1 cellular context compared by ENCODE assay signal in genomic region chr19:12365372-12366162, GRCh38.
TF ChIP-seq lines count a peak whose summit lies in the region.

ZNF442 (minus strand) TSS chr19:12365683; CDS start chr19:12363631, 2,052 bp downstream.

TF ChIP-seq in HEK293, 187 proteins besides CTCF, POLR2A, EP300 and RAD21 (continued from another document):
- TF ChIP-seq ELK4 (IDR thresholded peaks at IDR 0.05; ENCODE audit: borderline replicate concordance, low read depth, low read length) (no peak), INSM2 (tag by site-specific recombination; IDR thresholded peaks at IDR 0.05) (no peak), ZNF426 (tag by site-specific recombination; IDR thresholded peaks at IDR 0.05) (no peak), ZNF146 (tag by site-specific recombination; IDR thresholded peaks at IDR 0.05) (no peak), ZNF341 (tag by site-specific recombination; IDR thresholded peaks at IDR 0.05; ENCODE audit: low read depth) (peak; percentile 77), HIC1 (tag by site-specific recombination; IDR thresholded peaks at IDR 0.05) (no peak), ZNF645 (tag by site-specific recombination; IDR thresholded peaks at IDR 0.05) (no peak), PRDM6 (tag by site-specific recombination; IDR thresholded peaks at IDR 0.05) (no peak), AEBP2 (tag by site-specific recombination; IDR thresholded peaks at IDR 0.05; ENCODE audit: borderline replicate concordance) (no peak), ZNF202 (tag by site-specific recombination; IDR thresholded peaks at IDR 0.05; ENCODE audit: borderline replicate concordance) (no peak), ZNF140 (tag by site-specific recombination; IDR thresholded peaks at IDR 0.05) (no peak), RBAK (tag by site-specific recombination; IDR thresholded peaks at IDR 0.05) (no peak), FEZF1 (tag by site-specific recombination; IDR thresholded peaks at IDR 0.05) (no peak), SP2 (tag by site-specific recombination; IDR thresholded peaks at IDR 0.05) (peak; percentile 90), ZNF670 (tag by site-specific recombination; IDR thresholded peaks at IDR 0.05; ENCODE audit: low read depth) (no peak), ZNF621 (tag by site-specific recombination; IDR thresholded peaks at IDR 0.05) (no peak), ZNF629 (tag by site-specific recombination; IDR thresholded peaks at IDR 0.05) (no peak), ZNF391 (tag by site-specific recombination; IDR thresholded peaks at IDR 0.05; ENCODE audit: borderline replicate concordance, low read depth) (no peak), WT1 (tag by site-specific recombination; IDR thresholded peaks at IDR 0.05) (no peak), GLI4 (tag by site-specific recombination; IDR thresholded peaks at IDR 0.05) (no peak), ZBTB8A (tag by site-specific recombination; IDR thresholded peaks at IDR 0.05) (no peak), ZNF660 (tag by site-specific recombination; IDR thresholded peaks at IDR 0.05) (no peak), ZEB2 (tag by site-specific recombination; IDR thresholded peaks at IDR 0.05) (no peak), ZNF416 (tag by site-specific recombination; IDR thresholded peaks at IDR 0.05) (no peak)
